Comparison of ENCODE assay signal across 8 cellular contexts in the genomic region with DNA sequence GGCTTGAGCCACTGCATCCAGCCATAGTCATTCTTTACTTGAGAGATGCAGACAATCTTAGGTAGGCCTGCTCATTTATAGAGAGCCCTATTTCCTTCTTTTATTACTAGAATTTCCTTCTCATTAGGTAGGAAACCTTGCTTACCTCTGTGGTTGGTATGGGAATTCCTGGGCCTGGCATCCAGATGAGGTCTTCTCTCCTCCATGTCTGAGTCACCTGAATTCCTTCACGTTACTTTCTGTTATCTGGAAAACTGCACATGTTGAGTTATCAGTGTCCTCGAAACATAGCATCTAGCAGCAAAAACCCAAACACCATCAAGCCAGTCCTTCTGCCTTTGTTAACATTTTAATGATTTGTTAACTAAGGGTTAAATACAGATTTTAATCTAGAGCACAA. TPM values are rescaled to one million over a fixed set of nuclear protein-coding genes. Genes with fewer than 3 reads are reported as not detected.
DNase-seq lines count a peak whose midpoint lies in the region; ATAC-seq and TF ChIP-seq lines count a peak whose summit lies in the region.

No MANE protein-coding gene starts in this region.

- H3K4me2 ChIP-seq in skeletal muscle satellite cell (ENCODE audit: low read length): peak overlapping the region; percentile 74

- peaks cover 21% of the 10 kb centered on the region for H3K4me1 ChIP-seq in skeletal muscle satellite cell (ENCODE audit: control insufficient read depth, insufficient read depth, low read length)

- H3K9me3 ChIP-seq in skeletal muscle satellite cell (replicated peaks; ENCODE audit: low read length): peaks cover 3% of the 10 kb centered on the region

- no peaks in the 10 kb centered on the region for H3K27me3 ChIP-seq in skeletal muscle satellite cell (ENCODE audit: control insufficient read depth, insufficient read depth, low read length)

- peaks cover 58% of the 10 kb centered on the region for H3K36me3 ChIP-seq in skeletal muscle satellite cell (ENCODE audit: insufficient read depth, low read length)

- no peak for TF ChIP-seq CTCF in GM12864 (IDR thresholded peaks at IDR 0.05; ENCODE audit: low read depth, low read length, missing control alignments)
- TF ChIP-seq CTCF in epithelial cell of esophagus (IDR thresholded peaks at IDR 0.05; ENCODE audit: insufficient read depth, low read depth, low read length, missing control alignments): no peak

- DNase-seq in GM12864 (ENCODE audit: low read depth): no peak
- peak; percentile 61 for DNase-seq in RKO (ENCODE audit: low spot score)
- peak; percentile 77 for DNase-seq in epithelial cell of esophagus (ENCODE audit: low read depth)
- DNase-seq in hippocampal formation (lab: John Stamatoyannopoulos, UW): no peak
- no peak for DNase-seq in ecto neural progenitor cell (ENCODE audit: low spot score)
- DNase-seq in SIG-M5 treated with dmso at 0.1 percent for 504 hours (lab: John Stamatoyannopoulos, UW; ENCODE audit: unreplicated experiment): no peak

- ATAC-seq in GM18498 (IDR thresholded peaks at IDR 0.05; ENCODE audit: unreplicated experiment): no peak

- H3K4me3 ChIP-seq in GM12864 (ENCODE audit: low read depth, low read length): peak overlapping the region; percentile 87; the same call in 1 of the 2 replicates
- H3K4me3 ChIP-seq in epithelial cell of esophagus (ENCODE audit: low read length): no peak overlapping the region
- H3K4me3 ChIP-seq in skeletal muscle satellite cell (ENCODE audit: low read length): no peak overlapping the region

- H3K9ac ChIP-seq in skeletal muscle satellite cell (ENCODE audit: low read depth, low read length): no peak overlapping the region

RNA-seq across cellular contexts. Expression of a gene that starts 2.2 kb away (rescaled TPM):
- 34.5 and 35.2 TPM in 2 replicates for total RNA-seq in skeletal muscle satellite cell (2012; rRNA removed)

RNA-seq across cellular contexts. Expression of a gene that starts 56.4 kb away (rescaled TPM):
- 33.9 and 37.3 TPM in 2 replicates for total RNA-seq in skeletal muscle satellite cell (2012; rRNA removed)

Comparison
In these comparisons a context has a peak if more than half of its experiments do, and no peak if none do; other contexts are left out.
1. DNase-seq: peak in RKO (single experiment) and epithelial cell of esophagus (single experiment); none in GM12864 (single experiment), hippocampal formation (0 of 2), ecto neural progenitor cell (single experiment) and SIG-M5 treated with dmso at 0.1 percent for 504 hours (single experiment).